In the genomic region with DNA sequence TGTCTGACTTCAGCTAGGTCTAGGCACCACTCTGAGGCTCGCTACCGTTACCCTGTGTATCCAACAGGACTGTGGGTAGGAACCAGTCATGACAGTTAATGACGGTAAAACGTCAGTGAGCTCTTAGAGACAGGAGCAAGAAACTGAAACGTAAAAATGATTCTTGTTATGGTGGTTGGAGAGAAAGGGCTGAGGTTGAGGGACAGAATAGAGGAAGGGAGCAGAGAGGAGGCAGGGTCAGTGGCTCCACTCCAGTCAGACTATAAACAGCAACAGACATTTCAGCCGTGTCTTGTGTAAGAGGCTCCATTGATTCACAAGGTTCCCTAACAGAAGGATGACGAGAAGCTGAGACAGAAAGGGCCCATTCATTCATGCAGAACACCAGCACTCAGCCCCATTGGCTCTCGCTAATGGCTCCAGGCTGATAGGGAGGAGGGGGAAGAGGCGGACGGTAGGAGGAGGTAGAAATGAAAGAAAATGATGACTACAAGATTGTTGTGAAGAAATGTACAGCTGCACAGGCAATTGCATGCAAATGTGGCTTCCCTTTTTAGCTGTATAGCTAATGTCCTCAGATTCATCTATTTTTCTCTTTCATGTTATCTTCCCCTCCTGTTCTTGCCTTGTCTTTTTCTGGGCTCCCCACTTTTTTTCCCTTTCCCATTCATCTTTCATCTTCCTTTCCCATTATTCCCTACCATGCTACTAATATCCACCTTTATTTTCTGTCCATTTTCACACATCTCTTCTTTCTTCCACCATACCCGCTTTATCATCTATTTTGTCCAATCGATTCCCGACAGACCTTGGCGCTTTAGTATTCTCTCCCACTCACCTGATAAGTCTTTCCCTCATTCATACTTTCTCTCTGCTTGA, we compare ENCODE assay signal across 8 cellular contexts. TPM values are rescaled to one million over a fixed set of nuclear protein-coding genes. Genes with fewer than 3 reads are reported as not detected.
DNase-seq lines count a peak whose midpoint lies in the region; ATAC-seq and TF ChIP-seq lines count a peak whose summit lies in the region.

No MANE protein-coding gene starts in this region.

- H3K9me3 Mint-ChIP-seq in natural killer cell treated with Interleukin-12 subunit alpha and Interleukin-12 subunit beta and Interleukin-15 and Interleukin-18, amount 100 ng/mL, for 72 hours = no peaks in the 10 kb centered on the region

- no peaks in the 10 kb centered on the region for H3K27me3 Mint-ChIP-seq in natural killer cell treated with Interleukin-12 subunit alpha and Interleukin-12 subunit beta and Interleukin-15 and Interleukin-18, amount 100 ng/mL, for 72 hours

- no peaks in the 10 kb centered on the region for H3K9me3 ChIP-seq in GM23248 (ENCODE audit: low read depth)

- H3K9ac ChIP-seq in GM23248 = no peak overlapping the region

- 75 to 76% methylated on average over 14 of the region's 14 CpGs for WGBS in GM23248 (ENCODE audit: low coverage in 1 of 2, low lambda C conversion rate in 2 of 2, missing lambda C conversion rate in 2 of 2), 2 experiments

- peaks cover 7% of the 10 kb centered on the region for H3K4me1 ChIP-seq in GM23248 (ENCODE audit: insufficient read depth)

- H3K9me2 ChIP-seq in GM23248 (ENCODE audit: insufficient read depth) = no peaks in the 10 kb centered on the region

- peaks cover 55 to 63% of the 10 kb centered on the region in 2 donors for H3K4me1 Mint-ChIP-seq in natural killer cell treated with Interleukin-12 subunit alpha and Interleukin-12 subunit beta and Interleukin-15 and Interleukin-18, amount 100 ng/mL, for 72 hours (ENCODE audit: low read depth in 2 of 2)

- H3F3A ChIP-seq in GM23248 (ENCODE audit: insufficient read depth) = no peaks in the 10 kb centered on the region

- TF ChIP-seq CTCF in coronary artery (IDR thresholded peaks at IDR 0.05) = no peak

- H3K4me2 ChIP-seq in GM23248 (ENCODE audit: unreplicated experiment) = peak overlapping the region; percentile 12

- no peak overlapping the region for H3K4me3 ChIP-seq in GM23248
- peak overlapping the region; percentile 13 for H3K4me3 ChIP-seq in coronary artery

- no peaks in the 10 kb centered on the region for H3K27me3 ChIP-seq in GM23248 (replicated peaks; ENCODE audit: insufficient read depth)

- no peaks in the 10 kb centered on the region for H4K20me1 ChIP-seq in GM23248 (ENCODE audit: insufficient read depth)

- peak; percentile 26 for TF ChIP-seq POLR2A in GM18526 (IDR thresholded peaks at IDR 0.05; ENCODE audit: extremely low read depth, insufficient read length)

- ATAC-seq in natural killer cell treated with Interleukin-12 subunit alpha and Interleukin-12 subunit beta and Interleukin-15 and Interleukin-18, amount 100 ng/mL, for 72 hours = peak in 1 of 2 donors; percentile 18

- H3K79me2 ChIP-seq in GM23248 (ENCODE audit: insufficient read depth) = no peaks in the 10 kb centered on the region

- no peaks in the 10 kb centered on the region for H3K36me3 Mint-ChIP-seq in natural killer cell treated with Interleukin-12 subunit alpha and Interleukin-12 subunit beta and Interleukin-15 and Interleukin-18, amount 100 ng/mL, for 72 hours

- in situ Hi-C loops in GM23248 (cut with MboI) = no loop called here

- no peaks in the 10 kb centered on the region for H3K36me3 ChIP-seq in GM23248 (ENCODE audit: low read depth)

- peak overlapping the region; percentile 19; the same call in 1 of the 2 replicates for H3K27ac ChIP-seq in GM23248
- H3K27ac ChIP-seq in coronary artery = peak overlapping the region in 1 of 2 donors; percentile 12

- peak overlapping the region; percentile 97 to 99 for H3K27ac Mint-ChIP-seq in natural killer cell treated with Interleukin-12 subunit alpha and Interleukin-12 subunit beta and Interleukin-15 and Interleukin-18, amount 100 ng/mL, for 72 hours

- peak overlapping the region; percentile 25 for H2AFZ ChIP-seq in GM23248

- DNase-seq in GM23248 (peak; percentile 85), NOMO-1 (lab: John Stamatoyannopoulos, UW; ENCODE audit: unreplicated experiment in 2 of 2) (peak; percentile 93 to 97), coronary artery (ENCODE audit: low spot score) (no peak), iPS-NIHi11 (ENCODE audit: low spot score) (no peak), NCI-H69 (lab: John Stamatoyannopoulos, UW) (no peak), NCI-H2107 (lab: John Stamatoyannopoulos, UW) (no peak)
- DNase-seq in natural killer cell treated with Interleukin-12 subunit alpha and Interleukin-12 subunit beta and Interleukin-15 and Interleukin-18, amount 100 ng/mL, for 72 hours (ENCODE audit: low spot score) = no peak

- H3K4me3 Mint-ChIP-seq in natural killer cell treated with Interleukin-12 subunit alpha and Interleukin-12 subunit beta and Interleukin-15 and Interleukin-18, amount 100 ng/mL, for 72 hours = peak overlapping the region; percentile 87

RNA-seq across cellular contexts. Expression of a gene that starts 34.3 kb away (rescaled TPM):
- 58.6 and 61.0 TPM in 2 replicates for total RNA-seq in GM23248 (2014; rRNA removed; shearing (Covaris generic))
- 18.4 and 19.9 TPM in 2 replicates for polyA plus RNA-seq in GM23248 (2016; fragmentation: Nextera tagmentation; extraction: Ambion mirVana)
- total RNA-seq in natural killer cell treated with Interleukin-12 subunit alpha and Interleukin-12 subunit beta and Interleukin-15 and Interleukin-18, amount 100 ng/mL, for 72 hours = 100 to 1,000 TPM; 521 to 738 TPM

Comparison
In these comparisons a context has a peak if more than half of its experiments do, and no peak if none do; other contexts are left out.
1. DNase-seq: peak in GM23248 (single experiment) and NOMO-1 (2 of 2); none in coronary artery (single experiment), natural killer cell treated with Interleukin-12 subunit alpha and Interleukin-12 subunit beta and Interleukin-15 and Interleukin-18, amount 100 ng/mL, for 72 hours (single experiment), iPS-NIHi11 (single experiment), NCI-H69 (single experiment) and NCI-H2107 (single experiment).